Comparison of ENCODE assay signal across 15 cellular contexts in the genomic region with DNA sequence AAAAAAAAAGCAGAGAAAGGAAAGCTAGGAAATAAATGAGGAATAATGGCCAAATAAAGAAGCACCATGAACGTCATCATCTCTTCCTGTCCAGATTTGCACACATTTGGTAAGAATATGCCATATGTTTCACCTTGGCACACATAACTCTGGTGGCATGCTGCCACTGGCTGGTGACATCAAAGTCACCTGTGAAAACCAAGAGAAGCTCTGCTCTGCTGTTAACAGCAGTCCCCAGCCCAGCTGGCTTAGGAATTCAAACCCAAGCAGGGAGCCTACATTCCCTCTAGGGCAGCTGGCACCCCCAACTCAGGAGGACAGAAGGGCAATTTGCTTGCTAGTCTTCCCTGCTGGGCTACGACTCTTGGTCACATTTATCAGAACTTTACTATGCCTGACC.
"Had no signal": no experiment of that assay in that cellular context is flagged by ENCODE, and none has a peak within 500 bp of the region (broad histone marks: within the 10 kb centered on the region; RNA-seq: fewer than 3 reads in every experiment).

No MANE protein-coding gene starts in this region.

- DNase-seq: activated CD4-positive, alpha-beta T cell treated with anti-CD3 and anti-CD28 coated beads for 4 hours; activated CD8-positive, alpha-beta memory T cell treated with anti-CD3 and anti-CD28 coated beads, Interleukin-2, amount 50 U/mL, for 4 hours; activated CD8-positive, alpha-beta T cell treated with anti-CD3 and anti-CD28 coated beads for 36 hours; activated naive CD4-positive, alpha-beta T cell; aorta; colonic mucosa; effector CD4-positive, alpha-beta T cell; gastrocnemius medialis; hippocampal formation; kidney glomerular epithelial cell; naive B cell; right cardiac atrium had no signal

- H3K4me1 ChIP-seq: colonic mucosa, tibial nerve had no signal

- H3K27me3 ChIP-seq: colonic mucosa, gastrocnemius medialis, tibial nerve had no signal

- H3K4me3 ChIP-seq: colonic mucosa, gastrocnemius medialis, tibial nerve had no signal

- H3K9me3 ChIP-seq: colonic mucosa, gastrocnemius medialis, tibial nerve had no signal

- H3K36me3 ChIP-seq: colonic mucosa, gastrocnemius medialis had no signal

- ATAC-seq: activated CD8-positive, alpha-beta T cell treated with anti-CD3 and anti-CD28 coated beads for 36 hours; right cardiac atrium; stimulated activated memory B cell treated with anti-CD40 and anti-IgM and Interleukin-4, amounts not matched to agents 10 μg/mL and 1 μg/mL and 100 μg/mL, for 72 hours had no signal

- H3K27ac ChIP-seq: colonic mucosa, gastrocnemius medialis, tibial nerve, VCaP had no signal
